In genomic region chr17:2137342-2138098, GRCh38 we compare ENCODE assay signal across 8 cellular contexts.
A peak's percentile ranks its signal among the peaks of the same experiment; 100 is the strongest.
DNase-seq lines count a peak whose midpoint lies in the region; TF ChIP-seq lines count a peak whose summit lies in the region.

No MANE protein-coding gene starts in this region.

- DNase-seq in GM20000 (ENCODE audit: low spot score) (peak; percentile 75), RPMI7951 (ENCODE audit: low read depth) (peak; percentile 84), iPS DF 4.7 (ENCODE audit: extremely low read depth, low spot score) (peak; percentile 58), COLO829 (ENCODE audit: low spot score) (no peak), NCI-H345 (lab: John Stamatoyannopoulos, UW) (no peak), NCI-H187 (lab: John Stamatoyannopoulos, UW) (no peak)

- peak overlapping the region; percentile 53; the same call in 1 of the 2 replicates for H3K27ac ChIP-seq in BLaER1
- peak overlapping the region; percentile 48 for H3K27ac ChIP-seq in urinary bladder (ENCODE audit: low read depth)

- no peaks in the 10 kb centered on the region for H3K27me3 ChIP-seq in BLaER1

- peaks cover 40% of the 10 kb centered on the region for H3K4me1 ChIP-seq in BLaER1
- H3K4me1 ChIP-seq in urinary bladder (ENCODE audit: insufficient read depth) = peaks cover 3% of the 10 kb centered on the region

- H3K4me3 ChIP-seq in BLaER1 (no peak overlapping the region), urinary bladder (ENCODE audit: low read depth, low read length) (no peak overlapping the region)

- H3K9ac ChIP-seq in BLaER1 = no peak overlapping the region

- WGBS in urinary bladder = 77% methylated on average over 11 of the region's 11 CpGs

- H4K20me1 ChIP-seq in BLaER1 = no peaks in the 10 kb centered on the region

- H3K36me3 ChIP-seq in BLaER1 (peaks cover 34% of the 10 kb centered on the region), urinary bladder (ENCODE audit: insufficient read depth) (no peaks in the 10 kb centered on the region)

- peak overlapping the region; percentile 55 for H3K4me2 ChIP-seq in BLaER1

- no peaks in the 10 kb centered on the region for H3K9me3 ChIP-seq in BLaER1

- no peak for TF ChIP-seq CTCF in GM20000 (IDR thresholded peaks at IDR 0.05; ENCODE audit: extremely low read depth, missing control alignments)

Comparison
In these comparisons a context has a peak if more than half of its experiments do, and no peak if none do; other contexts are left out.
1. DNase-seq: peak in GM20000 (single experiment), RPMI7951 (single experiment) and iPS DF 4.7 (single experiment); none in COLO829 (single experiment), NCI-H345 (single experiment) and NCI-H187 (0 of 2).